Comparison of ENCODE assay signal across 28 cellular contexts in genomic region chr14:50769893-50770500, GRCh38.
DNase-seq lines count a peak whose midpoint lies in the region; ATAC-seq and TF ChIP-seq lines count a peak whose summit lies in the region.
"Had no signal": no experiment of that assay in that cellular context is flagged by ENCODE, and none has a peak within 500 bp of the region (broad histone marks: within the 10 kb centered on the region; RNA-seq: fewer than 3 reads in every experiment).

No MANE protein-coding gene starts in this region.

- DNase-seq in DMS 273 (lab: John Stamatoyannopoulos, UW; ENCODE audit: unreplicated experiment) (peak; percentile 55), DMS 273 treated with DMSO at 0.1 percent for 48 hours (lab: John Stamatoyannopoulos, UW) (no peak), mesenchymal stem cell (no peak), tibial artery (peak in 1 of 2 donors; percentile 71), UCSD-AML1 (lab: John Stamatoyannopoulos, UW; ENCODE audit: unreplicated experiment) (no peak)
- DNase-seq: activated B cell treated with CpG ODN at 0.5 μM for 24 hours; activated CD4-positive, alpha-beta memory T cell treated with anti-CD3 and anti-CD28 coated beads, Interleukin-2, amount 10 ng/mL, durations not matched to agents 7 days and 5 days; activated gamma-delta T cell treated with Interleukin-2 at 50 U/mL for 16 hours; activated T-cell treated with anti-CD3 and anti-CD28 coated beads for 4 hours; CD4-positive, alpha-beta memory T cell; DMS53; Kasumi-1; NCI-H1105; NCI-H1930; NCI-H226; NCI-H774; Right ventricle myocardium superior; stimulated activated CD4-positive, alpha-beta T cell treated with anti-CD3 and anti-CD28 coated beads, Interleukin-4, amount 100 ng/mL, for 4 hours; stimulated activated naive CD8-positive, alpha-beta T cell treated with anti-CD3 and anti-CD28 coated beads, Interleukin-15, Interleukin-2, amounts not matched to agents 100 U/mL and 50 U/mL, for 24 hours; T1000 had no signal

- H3K27ac ChIP-seq in mesenchymal stem cell (ENCODE audit: low read length, poor library complexity, severe bottlenecking): no peak overlapping the region
- peak overlapping the region; percentile 76 to 81 for H3K27ac ChIP-seq in tibial artery
- H3K27ac ChIP-seq: 22Rv1, HL-60 had no signal

- WGBS in mesenchymal stem cell: 99% methylated on average over 13 of the region's 13 CpGs

- ATAC-seq in HG03342 (IDR thresholded peaks at IDR 0.05; ENCODE audit: unreplicated experiment): no peak
- ATAC-seq in GM18870 (IDR thresholded peaks at IDR 0.05; ENCODE audit: unreplicated experiment): no peak
- ATAC-seq: sciatic nerve; stimulated activated naive CD8-positive, alpha-beta T cell treated with anti-CD3 and anti-CD28 coated beads, Interleukin-15, Interleukin-2, amounts not matched to agents 100 U/mL and 50 U/mL, for 24 hours had no signal

- H2BK120ac ChIP-seq in mesenchymal stem cell (ENCODE audit: low read depth, low read length): no peak overlapping the region

- H3K4me3 ChIP-seq in mesenchymal stem cell (ENCODE audit: insufficient read depth in 1 of 2, low read depth in 1 of 2, low read length in 2 of 2) (no peak overlapping the region), tibial artery (no peak overlapping the region)
- H3K4me3 ChIP-seq: tibial nerve had no signal

- H3K18ac ChIP-seq in mesenchymal stem cell (ENCODE audit: low read depth in 1 of 2, low read length in 2 of 2): no peak overlapping the region

- H3K4me1 ChIP-seq in mesenchymal stem cell (ENCODE audit: control insufficient read depth, insufficient read depth, low read depth, low read length) (peaks cover 9% of the 10 kb centered on the region), tibial artery (peaks cover 0 to 74% (median 47%) of the 10 kb centered on the region in 4 donors)

- peak overlapping the region; percentile 7 for H4K91ac ChIP-seq in mesenchymal stem cell (ENCODE audit: low read length)

- H3K4me2 ChIP-seq in mesenchymal stem cell (ENCODE audit: low read length, poor library complexity, severe bottlenecking): no peak overlapping the region

- peaks cover 8% of the 10 kb centered on the region for H3K4me1 Mint-ChIP-seq in brain

- H2BK15ac ChIP-seq in mesenchymal stem cell (ENCODE audit: low read depth, poor library complexity, severe bottlenecking): no peak overlapping the region

- no peak overlapping the region for H4K8ac ChIP-seq in mesenchymal stem cell (ENCODE audit: low read length)

- no peak overlapping the region for H2AFZ ChIP-seq in mesenchymal stem cell (ENCODE audit: low read depth, low read length)

- H2BK12ac ChIP-seq in mesenchymal stem cell (ENCODE audit: low read length in 2 of 2): no peak overlapping the region

- H3K9me3 Mint-ChIP-seq in brain: no peaks in the 10 kb centered on the region
- H3K9me3 Mint-ChIP-seq: activated B cell treated with CpG ODN at 0.5 μM for 24 hours; activated CD4-positive, alpha-beta memory T cell treated with anti-CD3 and anti-CD28 coated beads, Interleukin-2, amount 10 ng/mL, durations not matched to agents 7 days and 5 days; CD4-positive, alpha-beta memory T cell; nephron had no signal

- no peak overlapping the region for H2BK5ac ChIP-seq in mesenchymal stem cell (ENCODE audit: low read depth, low read length, poor library complexity, severe bottlenecking)

- intact Hi-C loops in tibial artery (cut with DNase I; ENCODE audit: low total_unique reads): loop anchor here (5.0 kb wide), 1 partner anchor 33 kb away; no protein-coding TSS in a partner anchor

- H3K4me3 Mint-ChIP-seq in brain: no peak overlapping the region
- H3K4me3 Mint-ChIP-seq: activated B cell treated with CpG ODN at 0.5 μM for 24 hours; activated CD4-positive, alpha-beta memory T cell treated with anti-CD3 and anti-CD28 coated beads, Interleukin-2, amount 10 ng/mL, durations not matched to agents 7 days and 5 days; CD4-positive, alpha-beta memory T cell; nephron had no signal

- no peaks in the 10 kb centered on the region for H3K27me3 Mint-ChIP-seq in brain
- H3K27me3 Mint-ChIP-seq: activated B cell treated with CpG ODN at 0.5 μM for 24 hours; activated CD4-positive, alpha-beta memory T cell treated with anti-CD3 and anti-CD28 coated beads, Interleukin-2, amount 10 ng/mL, durations not matched to agents 7 days and 5 days; CD4-positive, alpha-beta memory T cell had no signal

- peak overlapping the region in 3 of 5 experiments; percentile 51 to 97 (median 81) for H3K27ac Mint-ChIP-seq in brain
- H3K27ac Mint-ChIP-seq: activated B cell treated with CpG ODN at 0.5 μM for 24 hours; activated CD4-positive, alpha-beta memory T cell treated with anti-CD3 and anti-CD28 coated beads, Interleukin-2, amount 10 ng/mL, durations not matched to agents 7 days and 5 days; nephron had no signal

- H3K79me1 ChIP-seq in mesenchymal stem cell (replicated peaks; ENCODE audit: low read length, poor library complexity, severe bottlenecking): peaks cover 2% of the 10 kb centered on the region

- no peak overlapping the region for H2AK5ac ChIP-seq in mesenchymal stem cell (ENCODE audit: low read length, severe bottlenecking)

- TF ChIP-seq CTCF in brain (conservative IDR thresholded peaks at IDR 0.05) (no peak), tibial artery (IDR thresholded peaks at IDR 0.05) (no peak)

- H3K36me3 Mint-ChIP-seq in brain: peaks cover 89% of the 10 kb centered on the region

- H3K9me3 ChIP-seq in mesenchymal stem cell (ENCODE audit: control insufficient read depth, low read length): no peaks in the 10 kb centered on the region
- H3K9me3 ChIP-seq in tibial artery: no peaks in the 10 kb centered on the region
- H3K9me3 ChIP-seq: tibial nerve had no signal

- H3K14ac ChIP-seq in mesenchymal stem cell (ENCODE audit: low read length in 2 of 2): no peak overlapping the region

- no peak overlapping the region for H3K23ac ChIP-seq in mesenchymal stem cell (ENCODE audit: low read length in 2 of 2)

- H3K36me3 ChIP-seq in mesenchymal stem cell (ENCODE audit: control insufficient read depth in 1 of 2, insufficient read depth in 2 of 2, low read depth in 1 of 2, low read length in 2 of 2): peaks cover 23 to 46% of the 10 kb centered on the region in 2 experiments
- peaks cover 0 to 24% (median 13%) of the 10 kb centered on the region in 3 donors for H3K36me3 ChIP-seq in tibial artery

- H3K4ac ChIP-seq in mesenchymal stem cell (ENCODE audit: low read depth in 1 of 2, low read length in 2 of 2): no peak overlapping the region

- no peak overlapping the region for H3K9ac ChIP-seq in mesenchymal stem cell (ENCODE audit: low read length)

- H3K27me3 ChIP-seq in mesenchymal stem cell (ENCODE audit: control insufficient read depth in 1 of 2, insufficient read depth in 1 of 2, low read length in 2 of 2) (no peaks in the 10 kb centered on the region), tibial artery (no peaks in the 10 kb centered on the region)
- H3K27me3 ChIP-seq: tibial nerve had no signal
